8 cellular contexts compared by ENCODE assay signal in the genomic region with DNA sequence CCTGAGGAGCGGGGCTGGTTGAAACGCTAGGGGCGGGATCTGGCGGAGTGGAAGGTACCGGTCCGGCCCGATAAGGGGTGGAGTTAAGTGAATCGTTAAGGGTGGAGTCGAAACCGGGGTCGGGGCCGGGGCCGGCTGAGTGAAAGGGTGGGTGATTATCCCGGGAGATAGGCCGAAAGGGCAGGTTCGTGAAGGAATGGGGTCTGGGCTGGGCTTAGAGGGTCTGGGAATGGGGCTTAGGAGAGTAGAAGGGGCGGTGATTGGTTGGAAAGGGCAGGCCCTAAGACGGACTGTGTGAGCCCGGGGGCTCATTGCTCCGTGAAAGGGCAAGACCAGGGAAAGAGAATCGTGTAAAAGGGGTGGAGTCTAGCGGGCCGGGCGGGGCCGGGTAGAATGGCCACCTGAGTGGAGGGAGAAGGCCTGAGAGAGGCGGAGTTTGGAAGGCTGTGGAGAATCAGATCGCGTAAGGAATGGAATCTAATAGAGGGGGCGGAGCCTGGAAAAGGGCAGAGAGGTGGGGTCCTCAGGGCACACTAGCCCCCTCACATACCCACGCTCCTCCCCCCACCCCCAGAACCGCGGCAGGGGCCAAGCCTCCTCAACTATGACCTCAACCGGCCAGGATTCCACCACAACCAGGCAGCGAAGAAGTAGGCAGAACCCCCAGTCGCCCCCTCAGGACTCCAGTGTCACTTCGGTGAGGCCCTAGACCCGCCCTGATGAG. TPM values are rescaled to one million over a fixed set of nuclear protein-coding genes. Genes with fewer than 3 reads are reported as not detected.
DNase-seq lines count a peak whose midpoint lies in the region; ATAC-seq lines count a peak whose summit lies in the region.

No MANE protein-coding gene starts in this region.

- peaks cover 3 to 25% (median 16%) of the 10 kb centered on the region in 4 donors for H3K4me1 Mint-ChIP-seq in CD4-positive, alpha-beta memory T cell

- ATAC-seq in GM19324 (IDR thresholded peaks at IDR 0.05; ENCODE audit: low FRiP score, unreplicated experiment) (peak; percentile 32), HG03442 (IDR thresholded peaks at IDR 0.05; ENCODE audit: unreplicated experiment) (peak; percentile 39)

- 1% methylated on average over 23 of the region's 37 CpGs for WGBS in mesenchymal stem cell

- peak overlapping the region; percentile 87 for H4K8ac ChIP-seq in mesenchymal stem cell (ENCODE audit: low read length)

- H3K9ac ChIP-seq in mesenchymal stem cell (ENCODE audit: low read length) = peak overlapping the region; percentile 95

- no peak overlapping the region for H2AK5ac ChIP-seq in mesenchymal stem cell (ENCODE audit: low read length, severe bottlenecking)

- H2BK12ac ChIP-seq in mesenchymal stem cell (ENCODE audit: low read length in 2 of 2) = no peak overlapping the region

- peak in 1 of 5 donors; percentile 73 for DNase-seq in CD4-positive, alpha-beta memory T cell
- DNase-seq in NCI-H510A treated with DMSO at 0.1 percent for 48 hours (lab: John Stamatoyannopoulos, UW) (peak; percentile 86), mesenchymal stem cell (peak; percentile 89)
- peak; percentile 27 to 28 for DNase-seq in activated CD4-positive, alpha-beta T cell treated with anti-CD3 and anti-CD28 coated beads, Interleukin-2, amount 50 U/mL, for 4 hours
- peak; percentile 45 for DNase-seq in effector CD8-positive, alpha-beta T cell (lab: John Stamatoyannopoulos, UW)
- peak; percentile 53 to 67 for DNase-seq in stimulated activated CD8-positive, alpha-beta memory T cell treated with anti-CD3 and anti-CD28 coated beads, Interleukin-2, amount 100 ng/mL, for 48 hours (ENCODE audit: low read depth in 2 of 2)

- H3K36me3 ChIP-seq in CD4-positive, alpha-beta memory T cell (ENCODE audit: insufficient read depth, low read length) = peaks cover 7% of the 10 kb centered on the region
- peaks cover 7 to 13% of the 10 kb centered on the region in 2 experiments for H3K36me3 ChIP-seq in mesenchymal stem cell (ENCODE audit: control insufficient read depth in 1 of 2, insufficient read depth in 2 of 2, low read depth in 1 of 2, low read length in 2 of 2)

- H3K27me3 Mint-ChIP-seq in CD4-positive, alpha-beta memory T cell = no peaks in the 10 kb centered on the region

- no peaks in the 10 kb centered on the region for H3K27me3 ChIP-seq in CD4-positive, alpha-beta memory T cell (ENCODE audit: insufficient read depth, low read length)
- H3K27me3 ChIP-seq in mesenchymal stem cell (ENCODE audit: control insufficient read depth in 1 of 2, insufficient read depth in 1 of 2, low read length in 2 of 2) = peaks cover 0 to 8% of the 10 kb centered on the region in 2 experiments

- no peak overlapping the region for H4K91ac ChIP-seq in mesenchymal stem cell (ENCODE audit: low read length)

- peak overlapping the region; percentile 32 for H3K4me2 ChIP-seq in mesenchymal stem cell (ENCODE audit: low read length, poor library complexity, severe bottlenecking)

- peak overlapping the region; percentile 42 for H2AFZ ChIP-seq in mesenchymal stem cell (ENCODE audit: low read depth, low read length)

- peaks cover 16% of the 10 kb centered on the region for H3K4me1 ChIP-seq in CD4-positive, alpha-beta memory T cell (ENCODE audit: insufficient read depth, low read length)
- peaks cover 4% of the 10 kb centered on the region for H3K4me1 ChIP-seq in mesenchymal stem cell (ENCODE audit: control insufficient read depth, insufficient read depth, low read depth, low read length)

- H3K14ac ChIP-seq in mesenchymal stem cell (ENCODE audit: low read length in 2 of 2) = no peak overlapping the region

- H3K27ac Mint-ChIP-seq in CD4-positive, alpha-beta memory T cell = peak overlapping the region; percentile 90 to 99 (median 99)

- H3K23ac ChIP-seq in mesenchymal stem cell (ENCODE audit: low read length in 2 of 2) = no peak overlapping the region

- CTCF ChIA-PET in CD4-positive, alpha-beta memory T cell (lab: Charles Lee; ENCODE audit: partially characterized antibody) = interaction anchor here (1.0 to 1.9 kb wide), 3 partner anchors 89 to 154 kb away, joined by 4 to 11 read pairs (median 4); no protein-coding TSS in a partner anchor

- intact Hi-C loops in CD4-positive, alpha-beta memory T cell (cut with micrococcal nuclease) = loop anchor here (1.0 to 5.0 kb wide), 3 partner anchors 95 to 465 kb away; a partner anchor contains a TSS

- POLR2A ChIA-PET in CD4-positive, alpha-beta memory T cell (lab: Charles Lee; ENCODE audit: partially characterized antibody) = interaction anchor here (0.6 to 3.1 kb wide), 24 partner anchors 23 to 364 kb away, joined by 3 to 39 read pairs (median 6); a partner anchor contains a TSS

- peaks cover 12 to 15% of the 10 kb centered on the region in 2 donors for H3K36me3 Mint-ChIP-seq in CD4-positive, alpha-beta memory T cell

- peak overlapping the region; percentile 94 to 98 (median 96) for H3K4me3 Mint-ChIP-seq in CD4-positive, alpha-beta memory T cell

- peak overlapping the region; percentile 83 for H3K27ac ChIP-seq in CD4-positive, alpha-beta memory T cell (ENCODE audit: low read depth, low read length)
- peak overlapping the region; percentile 99 for H3K27ac ChIP-seq in mesenchymal stem cell (ENCODE audit: low read length, poor library complexity, severe bottlenecking)

- H3K79me1 ChIP-seq in mesenchymal stem cell (replicated peaks; ENCODE audit: low read length, poor library complexity, severe bottlenecking) = peaks cover 7% of the 10 kb centered on the region

- H2BK5ac ChIP-seq in mesenchymal stem cell (ENCODE audit: low read depth, low read length, poor library complexity, severe bottlenecking) = peak overlapping the region; percentile 62

- H3K18ac ChIP-seq in mesenchymal stem cell (ENCODE audit: low read depth in 1 of 2, low read length in 2 of 2) = peak overlapping the region; percentile 48 to 70

- H2BK120ac ChIP-seq in mesenchymal stem cell (ENCODE audit: low read depth, low read length) = no peak overlapping the region

- no peaks in the 10 kb centered on the region for H3K9me3 ChIP-seq in CD4-positive, alpha-beta memory T cell (ENCODE audit: control insufficient read depth in 1 of 2, low read length in 2 of 2)
- H3K9me3 ChIP-seq in mesenchymal stem cell (ENCODE audit: control insufficient read depth, low read length) = no peaks in the 10 kb centered on the region

- H3K9me3 Mint-ChIP-seq in CD4-positive, alpha-beta memory T cell = peaks cover 0 to 4% (median 0%) of the 10 kb centered on the region in 8 donors

- peak overlapping the region; percentile 36 to 73 for H3K4me3 ChIP-seq in CD4-positive, alpha-beta memory T cell (ENCODE audit: low read length in 2 of 2)
- peak overlapping the region; percentile 60 to 82 for H3K4me3 ChIP-seq in mesenchymal stem cell (ENCODE audit: insufficient read depth in 1 of 2, low read depth in 1 of 2, low read length in 2 of 2)

- no peak overlapping the region for H2BK15ac ChIP-seq in mesenchymal stem cell (ENCODE audit: low read depth, poor library complexity, severe bottlenecking)

- H3K4ac ChIP-seq in mesenchymal stem cell (ENCODE audit: low read depth in 1 of 2, low read length in 2 of 2) = peak overlapping the region in 1 of 2 experiments; percentile 28

RNA-seq across cellular contexts. Expression of a gene that starts 0.4 kb away (rescaled TPM):
- total RNA-seq in CD4-positive, alpha-beta memory T cell = 100 to 1,000 TPM; 121 to 126 TPM
- polyA plus RNA-seq in CD4-positive, alpha-beta memory T cell = 10 to 100 TPM in 1 of 2 donors, 1 to 10 TPM in 1; 9.4 to 25.3 TPM
- 38.8 TPM for polyA plus RNA-seq in mesenchymal stem cell (2013, experiment 1 of 2)
- polyA plus RNA-seq in mesenchymal stem cell (2013, experiment 2 of 2) = 35.3 TPM

RNA-seq across cellular contexts. Expression of a gene that starts 15.9 kb away (rescaled TPM):
- not detected for total RNA-seq in CD4-positive, alpha-beta memory T cell
- not detected for polyA plus RNA-seq in CD4-positive, alpha-beta memory T cell
- not detected for polyA plus RNA-seq in mesenchymal stem cell (2013, experiment 1 of 2)
- polyA plus RNA-seq in mesenchymal stem cell (2013, experiment 2 of 2) = not detected

RNA-seq across cellular contexts. Expression of a gene that starts 24.1 kb away (rescaled TPM):
- total RNA-seq in CD4-positive, alpha-beta memory T cell = not detected
- polyA plus RNA-seq in CD4-positive, alpha-beta memory T cell = not detected
- polyA plus RNA-seq in mesenchymal stem cell (2013, experiment 1 of 2) = not detected
- not detected for polyA plus RNA-seq in mesenchymal stem cell (2013, experiment 2 of 2)

RNA-seq across cellular contexts. Expression of a gene that starts 33.2 kb away (rescaled TPM):
- 1 to 10 TPM; 6.4 to 8.5 TPM for total RNA-seq in CD4-positive, alpha-beta memory T cell
- polyA plus RNA-seq in CD4-positive, alpha-beta memory T cell = 10 to 100 TPM in 1 of 2 donors, 1 to 10 TPM in 1; 4.6 to 15.3 TPM
- 0.12 TPM for polyA plus RNA-seq in mesenchymal stem cell (2013, experiment 1 of 2)
- 0.16 TPM for polyA plus RNA-seq in mesenchymal stem cell (2013, experiment 2 of 2)

RNA-seq across cellular contexts. Expression of a gene that starts 40.7 kb away (rescaled TPM):
- total RNA-seq in CD4-positive, alpha-beta memory T cell = not detected
- not detected for polyA plus RNA-seq in CD4-positive, alpha-beta memory T cell
- polyA plus RNA-seq in mesenchymal stem cell (2013, experiment 1 of 2) = not detected
- polyA plus RNA-seq in mesenchymal stem cell (2013, experiment 2 of 2) = not detected
